In genomic region chr12:49298160-49298559, GRCh38 we compare ENCODE assay signal across 1 cellular context.
TF ChIP-seq lines count a peak whose summit lies in the region.

No MANE protein-coding gene starts in this region.

TF ChIP-seq in endothelial cell of umbilical vein, 7 proteins besides CTCF, POLR2A, EP300 and RAD21:
- TF ChIP-seq JUN (IDR thresholded peaks at IDR 0.05; ENCODE audit: borderline replicate concordance, insufficient read depth, insufficient read length, low read depth) = no peak
- no peak for TF ChIP-seq MYC (IDR thresholded peaks at IDR 0.05; ENCODE audit: low read depth, low read length)
- TF ChIP-seq MAX (IDR thresholded peaks at IDR 0.05; ENCODE audit: insufficient read depth, insufficient read length) = no peak
- no peak for TF ChIP-seq FOS (IDR thresholded peaks at IDR 0.05; ENCODE audit: borderline replicate concordance, insufficient read depth, low read length)
- no peak for TF ChIP-seq EZH2 (IDR thresholded peaks at IDR 0.05; ENCODE audit: borderline replicate concordance, low read depth, low read length, severe bottlenecking)
- TF ChIP-seq GATA2 (IDR thresholded peaks at IDR 0.05; ENCODE audit: insufficient read depth, insufficient read length, low read depth, low read length) = no peak
- TF ChIP-seq POLR2AphosphoS5 (IDR thresholded peaks at IDR 0.05; ENCODE audit: insufficient read depth, low read depth, low read length) = no peak
TF ChIP-seq in endothelial cell of umbilical vein: peak in this region for 0.
